In the genomic region with DNA sequence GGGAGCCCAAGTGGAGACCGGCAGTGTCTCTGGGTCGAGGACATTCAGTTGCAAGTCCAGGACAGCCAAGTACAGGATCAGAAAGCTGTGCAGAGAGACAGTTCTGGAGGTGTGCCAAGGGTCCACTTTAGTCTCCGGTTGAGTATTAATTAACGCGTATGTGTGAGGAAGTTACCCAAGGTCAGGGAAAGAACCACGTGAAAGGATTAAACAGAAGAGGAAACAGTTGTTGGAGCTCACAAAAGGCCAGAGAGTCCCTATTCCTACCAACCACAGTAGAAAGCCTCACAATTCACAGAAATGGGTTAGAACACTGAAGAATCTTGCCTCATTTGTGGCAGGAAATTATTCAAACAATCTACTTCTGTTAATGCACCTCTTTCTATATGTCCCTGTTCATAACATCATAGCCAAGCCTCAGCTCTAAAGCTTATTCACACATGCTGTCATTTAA, we compare ENCODE assay signal across 8 cellular contexts. TPM values are rescaled to one million over a fixed set of nuclear protein-coding genes. Genes with fewer than 3 reads are reported as not detected.
DNase-seq lines count a peak whose midpoint lies in the region; ATAC-seq and TF ChIP-seq lines count a peak whose summit lies in the region.

No MANE protein-coding gene starts in this region.

- ATAC-seq in HG03432 (IDR thresholded peaks at IDR 0.05; ENCODE audit: unreplicated experiment) (peak; percentile 47), HG02763 (IDR thresholded peaks at IDR 0.05; ENCODE audit: unreplicated experiment) (no peak), HG02623 (IDR thresholded peaks at IDR 0.05; ENCODE audit: unreplicated experiment) (no peak), GM18858 (IDR thresholded peaks at IDR 0.05; ENCODE audit: unreplicated experiment) (no peak)

- H3K4me3 ChIP-seq in OCI-LY7 (ENCODE audit: low read depth, low read length, poor library complexity, severe bottlenecking), result no peak overlapping the region
- H3K4me3 ChIP-seq in neural progenitor cell, result no peak overlapping the region

- no peaks in the 10 kb centered on the region for H3K36me3 Mint-ChIP-seq in neural progenitor cell

- no peak overlapping the region for H3K27ac Mint-ChIP-seq in neural progenitor cell

- peaks cover 9% of the 10 kb centered on the region for H3F3A ChIP-seq in neural progenitor cell (ENCODE audit: low read depth)

- DNase-seq in GF-D8 (lab: John Stamatoyannopoulos, UW) (peak; percentile 92), OCI-LY7 (ENCODE audit: low spot score) (no peak), hippocampal formation (lab: John Stamatoyannopoulos, UW) (peak; percentile 10 to 21), neural progenitor cell (ENCODE audit: low spot score) (no peak)

- TF ChIP-seq CTCF in OCI-LY7 (conservative IDR thresholded peaks at IDR 0.05; ENCODE audit: low read length), result no peak
- no peak for TF ChIP-seq CTCF in neural progenitor cell (IDR thresholded peaks at IDR 0.05)

- H3K27me3 Mint-ChIP-seq in neural progenitor cell (ENCODE audit: insufficient read depth, low read depth), result no peaks in the 10 kb centered on the region

- H3K4me2 ChIP-seq in OCI-LY7 (ENCODE audit: low read length), result no peak overlapping the region
- H3K4me2 ChIP-seq in neural progenitor cell, result no peak overlapping the region

- H3K4me3 Mint-ChIP-seq in neural progenitor cell, result no peak overlapping the region

- no peaks in the 10 kb centered on the region for H3K36me3 ChIP-seq in OCI-LY7 (ENCODE audit: insufficient read depth, low read length)
- no peaks in the 10 kb centered on the region for H3K36me3 ChIP-seq in neural progenitor cell

- CTCF ChIA-PET in OCI-LY7 (lab: Charles Lee; ENCODE audit: unreplicated experiment), result no interaction called here

- H3K9me3 ChIP-seq in OCI-LY7 (ENCODE audit: low read length) (no peaks in the 10 kb centered on the region), neural progenitor cell (ENCODE audit: low read depth) (no peaks in the 10 kb centered on the region)

- no TSS peak for BruUV-seq in OCI-LY7 (replicated peaks; lab: Mats Ljungman, UMichigan)

- H3K27ac ChIP-seq in OCI-LY7 (ENCODE audit: low read depth, low read length, poor library complexity, severe bottlenecking) (no peak overlapping the region), neural progenitor cell (no peak overlapping the region)

- H3K9ac ChIP-seq in neural progenitor cell, result no peak overlapping the region

- intact Hi-C loops in OCI-LY7 (cut with micrococcal nuclease; ENCODE audit: unreplicated experiment), result loop anchor here (10.0 kb wide), 1 partner anchor 933 kb away; no protein-coding TSS in a partner anchor

- H3K4me1 ChIP-seq in OCI-LY7 (ENCODE audit: insufficient read depth, low read length, poor library complexity, severe bottlenecking), result no peaks in the 10 kb centered on the region
- H3K4me1 ChIP-seq in neural progenitor cell, result peaks cover 12% of the 10 kb centered on the region

- H2AFZ ChIP-seq in OCI-LY7 (ENCODE audit: low read length) (0 out of 2 replicates have a peak overlapping the region, but pooled peaks have one; percentile 18), neural progenitor cell (replicated peaks) (no peak overlapping the region)

- no peaks in the 10 kb centered on the region for H3K9me2 ChIP-seq in OCI-LY7 (ENCODE audit: insufficient read depth, low read length)

- no peaks in the 10 kb centered on the region for H3K79me2 ChIP-seq in OCI-LY7 (ENCODE audit: insufficient read depth, low read depth, low read length)
- H3K79me2 ChIP-seq in neural progenitor cell (ENCODE audit: low read depth), result no peaks in the 10 kb centered on the region

- H3K4me1 Mint-ChIP-seq in neural progenitor cell, result peaks cover 6% of the 10 kb centered on the region

- POLR2A ChIA-PET in OCI-LY7 (lab: Charles Lee), result interaction anchor here (0.7 to 1.0 kb wide), 2 partner anchors 12 to 86 kb away, joined by 4 read pairs; no protein-coding TSS in a partner anchor

- H4K20me1 ChIP-seq in OCI-LY7 (ENCODE audit: insufficient read depth, low read length) (no peaks in the 10 kb centered on the region), neural progenitor cell (ENCODE audit: low read depth) (no peaks in the 10 kb centered on the region)

- H3K9me3 Mint-ChIP-seq in neural progenitor cell, result no peaks in the 10 kb centered on the region

- no peaks in the 10 kb centered on the region for H3K27me3 ChIP-seq in neural progenitor cell

RNA-seq across cellular contexts. Expression of gene NSUN7, which starts 17.9 kb away (rescaled TPM):
- 0.13 and 0.33 TPM in 2 replicates for total RNA-seq in OCI-LY7 (2014; rRNA removed; shearing (Covaris generic))
- 0.31 TPM in 1 of 2 replicates, not detected in the other for total RNA-seq in OCI-LY7 (2022)
- 29.1 and 37.4 TPM in 2 replicates for total RNA-seq in neural progenitor cell (ENCODE audit: low replicate concordance)

Comparison
In these comparisons a context has a peak if more than half of its experiments do, and no peak if none do; other contexts are left out.
1. DNase-seq: peak in GF-D8 (single experiment) and hippocampal formation (2 of 2); none in OCI-LY7 (single experiment) and neural progenitor cell (single experiment).
2. RNA of gene NSUN7, which starts 17.9 kb away (total RNA-seq): 29.1 to 37.4 TPM in neural progenitor cell; 0.13 to 0.33 TPM in OCI-LY7; every median in the first group is over 10 times any median in the second.